ENCODE assay signal across 8 cellular contexts in genomic region chr3:69385723-69386483, GRCh38. TPM values are rescaled to one million over a fixed set of nuclear protein-coding genes. Genes with fewer than 3 reads are reported as not detected.
DNase-seq lines count a peak whose midpoint lies in the region; ATAC-seq and TF ChIP-seq lines count a peak whose summit lies in the region.

FRMD4B (minus strand) TSS chr3:69386088; CDS start chr3:69385989, 99 bp downstream.

- H3K27me3 ChIP-seq in skeletal muscle tissue (ENCODE audit: control insufficient read depth in 3 of 3, insufficient read depth in 3 of 3, low read length in 3 of 3), result peaks cover 0 to 17% (median 9%) of the 10 kb centered on the region in 3 donors

- H3K4me1 Mint-ChIP-seq in T-helper 1 cell treated with Interleukin-12 subunit alpha and Interleukin-12 subunit beta and Interleukin-4 antibody, amounts not matched to agents 30 μg/mL and 1 μg/mL, for 36 hours (ENCODE audit: low read depth), result peaks cover 6% of the 10 kb centered on the region

- H3K4me3 Mint-ChIP-seq in T-helper 1 cell treated with Interleukin-12 subunit alpha and Interleukin-12 subunit beta and Interleukin-4 antibody, amounts not matched to agents 30 μg/mL and 1 μg/mL, for 36 hours, result peak within 1 kb of the TSS; percentile 68

- H3K9me3 Mint-ChIP-seq in T-helper 1 cell treated with Interleukin-12 subunit alpha and Interleukin-12 subunit beta and Interleukin-4 antibody, amounts not matched to agents 30 μg/mL and 1 μg/mL, for 36 hours, result no peaks in the 10 kb centered on the region

- H3K4me3 ChIP-seq in AG09309 (ENCODE audit: control insufficient read depth, low read depth, low read length), result peak within 1 kb of the TSS; percentile 48
- peak within 1 kb of the TSS; percentile 61 to 83 (median 76) for H3K4me3 ChIP-seq in skeletal muscle tissue (ENCODE audit: low read length in 3 of 3)

- no peak within 1 kb of the TSS for H3K27ac Mint-ChIP-seq in T-helper 1 cell treated with Interleukin-12 subunit alpha and Interleukin-12 subunit beta and Interleukin-4 antibody, amounts not matched to agents 30 μg/mL and 1 μg/mL, for 36 hours

- H3K36me3 ChIP-seq in skeletal muscle tissue (ENCODE audit: control insufficient read depth in 3 of 3, insufficient read depth in 3 of 3, low read length in 3 of 3), result no peaks in the 10 kb centered on the region

- peaks cover 5 to 13% (median 10%) of the 10 kb centered on the region in 3 donors for H3K4me1 ChIP-seq in skeletal muscle tissue (ENCODE audit: control insufficient read depth in 3 of 3, insufficient read depth in 3 of 3, low read length in 3 of 3)

- ATAC-seq in GM19395 (IDR thresholded peaks at IDR 0.05; ENCODE audit: unreplicated experiment) (peak; percentile 60), HG02981 (IDR thresholded peaks at IDR 0.05; ENCODE audit: unreplicated experiment) (no peak)

- peak within 1 kb of the TSS; percentile 65 for H3K27ac ChIP-seq in skeletal muscle tissue (ENCODE audit: low read depth, low read length)

- TF ChIP-seq CTCF in AG09309 (IDR thresholded peaks at IDR 0.05; ENCODE audit: control insufficient read depth, insufficient read depth, low read depth, low read length, missing control alignments), result peak; percentile 51

- H3K9ac ChIP-seq in skeletal muscle tissue (ENCODE audit: low read depth in 1 of 3, low read length in 3 of 3), result peak within 1 kb of the TSS; percentile 57 to 75 (median 67)

- peaks cover 2% of the 10 kb centered on the region for H3K36me3 Mint-ChIP-seq in T-helper 1 cell treated with Interleukin-12 subunit alpha and Interleukin-12 subunit beta and Interleukin-4 antibody, amounts not matched to agents 30 μg/mL and 1 μg/mL, for 36 hours (ENCODE audit: low read depth)

- no peaks in the 10 kb centered on the region for H3K9me3 ChIP-seq in skeletal muscle tissue (ENCODE audit: control insufficient read depth in 3 of 3, low read length in 3 of 3)

- DNase-seq in AG09309 (ENCODE audit: low read depth) (no peak), dedifferentiated amniotic fluid mesenchymal stem cell (ENCODE audit: extremely low spot score) (peak; percentile 39), kidney glomerular epithelial cell (lab: John Stamatoyannopoulos, UW) (peak; percentile 19), KG1 (lab: John Stamatoyannopoulos, UW) (no peak)

- peaks cover 67% of the 10 kb centered on the region for H3K27me3 Mint-ChIP-seq in T-helper 1 cell treated with Interleukin-12 subunit alpha and Interleukin-12 subunit beta and Interleukin-4 antibody, amounts not matched to agents 30 μg/mL and 1 μg/mL, for 36 hours (ENCODE audit: low read depth)

RNA-seq across cellular contexts. Expression of gene FRMD4B, which starts in this region (rescaled TPM):
- total RNA-seq in skeletal muscle tissue, result 21.4 TPM

Comparison
In these comparisons a context has a peak if more than half of its experiments do, and no peak if none do; other contexts are left out.
1. DNase-seq: peak in dedifferentiated amniotic fluid mesenchymal stem cell (single experiment) and kidney glomerular epithelial cell (single experiment); none in AG09309 (single experiment) and KG1 (single experiment).